1 cellular context compared by ENCODE assay signal in the genomic region with DNA sequence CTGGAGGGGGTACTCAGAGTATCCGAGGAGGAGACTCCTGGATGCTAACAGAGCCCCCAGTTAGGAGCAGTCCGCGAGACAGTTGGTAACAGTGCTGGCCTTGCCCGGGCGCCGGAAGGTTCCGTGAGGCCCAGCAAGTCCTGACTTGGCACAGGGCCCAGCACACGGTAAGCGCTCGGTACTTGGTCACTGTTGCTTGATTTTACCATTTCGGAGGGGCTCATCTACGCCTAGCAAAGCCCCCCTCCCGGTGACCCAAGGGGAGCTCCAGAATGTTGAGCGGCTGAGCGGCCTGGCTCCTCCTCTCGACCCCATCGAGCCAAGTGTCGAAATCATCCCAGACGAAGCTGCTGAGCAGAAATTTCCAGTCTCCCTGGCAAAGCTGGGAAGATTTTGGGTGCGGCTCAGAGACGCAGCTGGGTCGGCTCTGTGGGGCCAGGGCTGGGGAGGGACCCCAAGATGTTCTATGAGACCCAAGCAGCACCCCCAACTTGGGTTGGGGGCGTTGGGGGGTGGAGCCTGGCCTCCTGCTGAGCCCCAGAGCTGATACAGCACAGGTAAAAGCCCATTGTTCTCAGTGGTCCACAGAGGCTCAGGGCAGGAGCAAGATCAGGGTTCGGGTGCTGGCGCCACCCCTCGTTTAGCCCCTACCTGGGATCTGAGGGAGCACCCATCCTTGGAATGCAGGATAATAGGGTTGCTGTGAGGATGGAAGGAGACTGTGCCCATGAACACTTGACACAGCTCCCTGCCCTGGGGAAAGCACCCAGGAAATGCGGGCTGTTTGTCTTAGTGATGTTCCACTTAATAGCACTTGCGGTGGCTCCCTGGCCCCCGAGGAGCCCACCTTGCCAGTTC.
TF ChIP-seq lines count a peak whose summit lies in the region.

No MANE protein-coding gene starts in this region.

TF ChIP-seq in K562, 482 proteins besides CTCF, POLR2A, EP300 and RAD21 (continued from another document and continues in another):
- TF ChIP-seq, protein P1, sequence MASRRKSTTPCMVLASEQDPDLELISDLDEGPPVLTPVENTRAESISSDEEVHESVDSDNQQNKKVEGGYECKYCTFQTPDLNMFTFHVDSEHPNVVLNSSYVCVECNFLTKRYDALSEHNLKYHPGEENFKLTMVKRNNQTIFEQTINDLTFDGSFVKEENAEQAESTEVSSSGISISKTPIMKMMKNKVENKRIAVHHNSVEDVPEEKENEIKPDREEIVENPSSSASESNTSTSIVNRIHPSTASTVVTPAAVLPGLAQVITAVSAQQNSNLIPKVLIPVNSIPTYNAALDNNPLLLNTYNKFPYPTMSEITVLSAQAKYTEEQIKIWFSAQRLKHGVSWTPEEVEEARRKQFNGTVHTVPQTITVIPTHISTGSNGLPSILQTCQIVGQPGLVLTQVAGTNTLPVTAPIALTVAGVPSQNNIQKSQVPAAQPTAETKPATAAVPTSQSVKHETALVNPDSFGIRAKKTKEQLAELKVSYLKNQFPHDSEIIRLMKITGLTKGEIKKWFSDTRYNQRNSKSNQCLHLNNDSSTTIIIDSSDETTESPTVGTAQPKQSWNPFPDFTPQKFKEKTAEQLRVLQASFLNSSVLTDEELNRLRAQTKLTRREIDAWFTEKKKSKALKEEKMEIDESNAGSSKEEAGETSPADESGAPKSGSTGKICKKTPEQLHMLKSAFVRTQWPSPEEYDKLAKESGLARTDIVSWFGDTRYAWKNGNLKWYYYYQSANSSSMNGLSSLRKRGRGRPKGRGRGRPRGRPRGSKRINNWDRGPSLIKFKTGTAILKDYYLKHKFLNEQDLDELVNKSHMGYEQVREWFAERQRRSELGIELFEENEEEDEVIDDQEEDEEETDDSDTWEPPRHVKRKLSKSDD (conservative IDR thresholded peaks at IDR 0.05; ENCODE audit: low read length) = no peak
- TF ChIP-seq ZNF124 (CRISPR knock-in tag; IDR thresholded peaks at IDR 0.05) = no peak
- no peak for TF ChIP-seq GATA2 (CRISPR knock-in tag; IDR thresholded peaks at IDR 0.05)
- TF ChIP-seq NCOR1 (IDR thresholded peaks at IDR 0.05) = no peak
- TF ChIP-seq, protein P2, sequence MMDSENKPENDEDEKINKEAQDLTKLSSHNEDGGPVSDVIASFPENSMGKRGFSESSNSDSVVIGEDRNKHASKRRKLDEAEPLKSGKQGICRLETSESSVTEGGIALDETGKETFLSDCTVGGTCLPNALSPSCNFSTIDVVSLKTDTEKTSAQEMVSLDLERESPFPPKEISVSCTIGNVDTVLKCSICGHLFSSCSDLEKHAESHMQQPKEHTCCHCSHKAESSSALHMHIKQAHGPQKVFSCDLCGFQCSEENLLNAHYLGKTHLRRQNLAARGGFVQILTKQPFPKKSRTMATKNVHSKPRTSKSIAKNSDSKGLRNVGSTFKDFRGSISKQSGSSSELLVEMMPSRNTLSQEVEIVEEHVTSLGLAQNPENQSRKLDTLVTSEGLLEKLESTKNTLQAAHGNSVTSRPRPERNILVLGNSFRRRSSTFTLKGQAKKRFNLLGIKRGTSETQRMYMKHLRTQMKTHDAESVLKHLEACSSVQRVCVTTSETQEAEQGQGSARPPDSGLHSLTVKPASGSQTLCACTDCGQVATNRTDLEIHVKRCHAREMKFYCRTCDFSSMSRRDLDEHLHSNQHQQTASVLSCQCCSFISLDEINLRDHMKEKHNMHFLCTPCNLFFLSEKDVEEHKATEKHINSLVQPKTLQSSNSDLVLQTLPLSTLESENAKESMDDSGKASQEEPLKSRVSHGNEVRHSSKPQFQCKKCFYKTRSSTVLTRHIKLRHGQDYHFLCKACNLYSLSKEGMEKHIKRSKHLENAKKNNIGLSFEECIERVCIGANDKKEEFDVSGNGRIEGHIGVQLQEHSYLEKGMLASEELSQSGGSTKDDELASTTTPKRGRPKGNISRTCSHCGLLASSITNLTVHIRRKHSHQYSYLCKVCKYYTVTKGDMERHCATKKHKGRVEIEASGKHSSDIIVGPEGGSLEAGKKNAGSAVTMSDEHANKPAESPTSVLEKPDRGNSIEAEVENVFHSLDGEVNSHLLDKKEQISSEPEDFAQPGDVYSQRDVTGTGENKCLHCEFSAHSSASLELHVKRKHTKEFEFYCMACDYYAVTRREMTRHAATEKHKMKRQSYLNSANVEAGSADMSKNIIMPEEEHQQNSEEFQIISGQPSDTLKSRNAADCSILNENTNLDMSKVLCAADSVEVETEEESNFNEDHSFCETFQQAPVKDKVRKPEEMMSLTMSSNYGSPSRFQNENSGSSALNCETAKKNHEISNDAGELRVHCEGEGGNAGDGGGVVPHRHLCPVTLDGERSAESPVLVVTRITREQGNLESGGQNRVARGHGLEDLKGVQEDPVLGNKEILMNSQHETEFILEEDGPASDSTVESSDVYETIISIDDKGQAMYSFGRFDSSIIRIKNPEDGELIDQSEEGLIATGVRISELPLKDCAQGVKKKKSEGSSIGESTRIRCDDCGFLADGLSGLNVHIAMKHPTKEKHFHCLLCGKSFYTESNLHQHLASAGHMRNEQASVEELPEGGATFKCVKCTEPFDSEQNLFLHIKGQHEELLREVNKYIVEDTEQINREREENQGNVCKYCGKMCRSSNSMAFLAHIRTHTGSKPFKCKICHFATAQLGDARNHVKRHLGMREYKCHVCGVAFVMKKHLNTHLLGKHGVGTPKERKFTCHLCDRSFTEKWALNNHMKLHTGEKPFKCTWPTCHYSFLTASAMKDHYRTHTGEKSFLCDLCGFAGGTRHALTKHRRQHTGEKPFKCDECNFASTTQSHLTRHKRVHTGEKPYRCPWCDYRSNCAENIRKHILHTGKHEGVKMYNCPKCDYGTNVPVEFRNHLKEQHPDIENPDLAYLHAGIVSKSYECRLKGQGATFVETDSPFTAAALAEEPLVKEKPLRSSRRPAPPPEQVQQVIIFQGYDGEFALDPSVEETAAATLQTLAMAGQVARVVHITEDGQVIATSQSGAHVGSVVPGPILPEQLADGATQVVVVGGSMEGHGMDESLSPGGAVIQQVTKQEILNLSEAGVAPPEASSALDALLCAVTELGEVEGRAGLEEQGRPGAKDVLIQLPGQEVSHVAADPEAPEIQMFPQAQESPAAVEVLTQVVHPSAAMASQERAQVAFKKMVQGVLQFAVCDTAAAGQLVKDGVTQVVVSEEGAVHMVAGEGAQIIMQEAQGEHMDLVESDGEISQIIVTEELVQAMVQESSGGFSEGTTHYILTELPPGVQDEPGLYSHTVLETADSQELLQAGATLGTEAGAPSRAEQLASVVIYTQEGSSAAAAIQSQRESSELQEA (IDR thresholded peaks at IDR 0.05; ENCODE audit: low read depth) = no peak
- no peak; the same call in none of the 2 replicates for TF ChIP-seq HNRNPL (IDR thresholded peaks at IDR 0.05; ENCODE audit: low read depth, low read length)
- no peak for TF ChIP-seq E2F5 (CRISPR knock-in tag; IDR thresholded peaks at IDR 0.05)
- TF ChIP-seq SRSF1 (IDR thresholded peaks at IDR 0.05; ENCODE audit: low read depth, low read length) = no peak
- TF ChIP-seq, protein P3, sequence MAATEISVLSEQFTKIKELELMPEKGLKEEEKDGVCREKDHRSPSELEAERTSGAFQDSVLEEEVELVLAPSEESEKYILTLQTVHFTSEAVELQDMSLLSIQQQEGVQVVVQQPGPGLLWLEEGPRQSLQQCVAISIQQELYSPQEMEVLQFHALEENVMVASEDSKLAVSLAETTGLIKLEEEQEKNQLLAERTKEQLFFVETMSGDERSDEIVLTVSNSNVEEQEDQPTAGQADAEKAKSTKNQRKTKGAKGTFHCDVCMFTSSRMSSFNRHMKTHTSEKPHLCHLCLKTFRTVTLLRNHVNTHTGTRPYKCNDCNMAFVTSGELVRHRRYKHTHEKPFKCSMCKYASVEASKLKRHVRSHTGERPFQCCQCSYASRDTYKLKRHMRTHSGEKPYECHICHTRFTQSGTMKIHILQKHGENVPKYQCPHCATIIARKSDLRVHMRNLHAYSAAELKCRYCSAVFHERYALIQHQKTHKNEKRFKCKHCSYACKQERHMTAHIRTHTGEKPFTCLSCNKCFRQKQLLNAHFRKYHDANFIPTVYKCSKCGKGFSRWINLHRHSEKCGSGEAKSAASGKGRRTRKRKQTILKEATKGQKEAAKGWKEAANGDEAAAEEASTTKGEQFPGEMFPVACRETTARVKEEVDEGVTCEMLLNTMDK (IDR thresholded peaks at IDR 0.05; ENCODE audit: borderline replicate concordance, insufficient read depth, low read depth, low read length, poor library complexity, severe bottlenecking) = no peak
- TF ChIP-seq, protein P4, sequence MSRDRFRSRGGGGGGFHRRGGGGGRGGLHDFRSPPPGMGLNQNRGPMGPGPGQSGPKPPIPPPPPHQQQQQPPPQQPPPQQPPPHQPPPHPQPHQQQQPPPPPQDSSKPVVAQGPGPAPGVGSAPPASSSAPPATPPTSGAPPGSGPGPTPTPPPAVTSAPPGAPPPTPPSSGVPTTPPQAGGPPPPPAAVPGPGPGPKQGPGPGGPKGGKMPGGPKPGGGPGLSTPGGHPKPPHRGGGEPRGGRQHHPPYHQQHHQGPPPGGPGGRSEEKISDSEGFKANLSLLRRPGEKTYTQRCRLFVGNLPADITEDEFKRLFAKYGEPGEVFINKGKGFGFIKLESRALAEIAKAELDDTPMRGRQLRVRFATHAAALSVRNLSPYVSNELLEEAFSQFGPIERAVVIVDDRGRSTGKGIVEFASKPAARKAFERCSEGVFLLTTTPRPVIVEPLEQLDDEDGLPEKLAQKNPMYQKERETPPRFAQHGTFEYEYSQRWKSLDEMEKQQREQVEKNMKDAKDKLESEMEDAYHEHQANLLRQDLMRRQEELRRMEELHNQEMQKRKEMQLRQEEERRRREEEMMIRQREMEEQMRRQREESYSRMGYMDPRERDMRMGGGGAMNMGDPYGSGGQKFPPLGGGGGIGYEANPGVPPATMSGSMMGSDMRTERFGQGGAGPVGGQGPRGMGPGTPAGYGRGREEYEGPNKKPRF (IDR thresholded peaks at IDR 0.05; ENCODE audit: low read depth, low read length) = no peak
- TF ChIP-seq C11orf30 (IDR thresholded peaks at IDR 0.05; ENCODE audit: low read depth) = no peak
- peak; percentile 80 for TF ChIP-seq CUX1 (CRISPR knock-in tag; IDR thresholded peaks at IDR 0.05)
- no peak for TF ChIP-seq SIN3A (IDR thresholded peaks at IDR 0.05; ENCODE audit: borderline replicate concordance in 2 of 2, control insufficient read depth in 1 of 2, low read depth in 2 of 2, low read length in 2 of 2)
- TF ChIP-seq HMBOX1 (IDR thresholded peaks at IDR 0.05) = no peak
- no peak for TF ChIP-seq NCOA2 (IDR thresholded peaks at IDR 0.05; ENCODE audit: partially characterized antibody in 2 of 2)
- no peak for TF ChIP-seq TAF9B (IDR thresholded peaks at IDR 0.05; ENCODE audit: partially characterized antibody)
- TF ChIP-seq ARID2 (IDR thresholded peaks at IDR 0.05) = no peak
- TF ChIP-seq ZNF175 (CRISPR knock-in tag; IDR thresholded peaks at IDR 0.05; ENCODE audit: low read depth) = peak; percentile 34; the same call in 1 of the 2 replicates
- no peak for TF ChIP-seq SNRNP70 (optimal IDR thresholded peaks at IDR 0.05; ENCODE audit: low read depth, low read length)
